ENCODE assay signal across 23 cellular contexts in the genomic region with DNA sequence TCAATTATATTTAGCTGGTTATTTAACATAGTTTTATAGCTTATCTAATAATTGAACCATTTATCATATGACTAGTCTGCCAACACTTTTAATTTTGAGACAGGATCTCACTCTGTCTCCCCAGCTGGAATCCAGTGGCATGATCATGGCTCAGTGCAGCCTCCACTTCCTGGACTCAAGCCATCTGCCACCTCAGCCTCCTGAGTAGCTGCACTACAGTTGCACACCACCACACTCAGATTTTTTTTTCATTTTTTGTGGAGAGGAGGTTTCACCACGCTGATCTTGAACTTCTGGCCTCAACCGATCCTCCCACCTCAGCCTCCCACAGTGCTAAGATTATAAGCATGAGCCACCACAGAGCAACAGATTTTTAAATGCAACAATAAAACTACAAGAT.
"Had no signal": no experiment of that assay in that cellular context is flagged by ENCODE, and none has a peak within 500 bp of the region (broad histone marks: within the 10 kb centered on the region; RNA-seq: fewer than 3 reads in every experiment).

No MANE protein-coding gene starts in this region.

- H3K27ac Mint-ChIP-seq: activated CD8-positive, alpha-beta T cell treated with anti-CD3 and anti-CD28 coated beads for 36 hours; activated naive CD4-positive, alpha-beta T cell treated with anti-CD3 and anti-CD28 coated beads, Interleukin-2, amount 50 U/mL, for 24 hours; activated naive CD8-positive, alpha-beta T cell treated with anti-CD3 and anti-CD28 coated beads, Interleukin-2, amount 50 U/mL, for 24 hours; activated T-helper 2 cell treated with anti-CD3 and anti-CD28 coated beads, Interferon-gamma antibody, Interleukin-2, Interleukin-4, amounts not matched to agents 10 μg/mL and 5 μg/mL and 100 μg/mL, durations not matched to agents 14 hours and 24 hours and 36 hours; effector memory CD8-positive, alpha-beta T cell; natural killer cell treated with Interleukin-12 subunit alpha and Interleukin-12 subunit beta and Interleukin-15 and Interleukin-18, amount 100 ng/mL, for 72 hours; WTC11 had no signal

- H3K36me3 Mint-ChIP-seq: activated naive CD4-positive, alpha-beta T cell treated with anti-CD3 and anti-CD28 coated beads, Interleukin-2, amount 50 U/mL, for 24 hours; natural killer cell treated with Interleukin-12 subunit alpha and Interleukin-12 subunit beta and Interleukin-15 and Interleukin-18, amount 100 ng/mL, for 72 hours had no signal

- DNase-seq: activated CD4-positive, alpha-beta T cell treated with anti-CD3 and anti-CD28 coated beads for 1 hour; activated CD4-positive, alpha-beta T cell treated with anti-CD3 and anti-CD28 coated beads, Interleukin-2, amount 50 U/mL, for 1 hour; activated CD8-positive, alpha-beta T cell treated with anti-CD3 and anti-CD28 coated beads for 36 hours; activated naive CD8-positive, alpha-beta T cell treated with anti-CD3 and anti-CD28 coated beads, Interleukin-2, amount 50 U/mL, for 24 hours; activated T-cell treated with anti-CD3 and anti-CD28 coated beads, Interleukin-2, amount 50 U/mL, for 48 hours; amygdala; caudate nucleus; cortex of kidney; effector memory CD8-positive, alpha-beta T cell; erythroblast; gastrocnemius medialis; islet precursor cell; left cardiac atrium; left ventricle myocardium superior; mucosa of descending colon; right lobe of liver; stimulated activated CD4-positive, alpha-beta T cell treated with anti-CD3 and anti-CD28 coated beads, Interleukin-2, amount 100 ng/mL, for 48 hours; stimulated activated naive CD4-positive, alpha-beta T cell treated with Interleukin-2 at 50 U/mL for 16 hours; T1000 had no signal

- H3K4me1 Mint-ChIP-seq: activated naive CD4-positive, alpha-beta T cell treated with anti-CD3 and anti-CD28 coated beads, Interleukin-2, amount 50 U/mL, for 24 hours; activated naive CD8-positive, alpha-beta T cell treated with anti-CD3 and anti-CD28 coated beads, Interleukin-2, amount 50 U/mL, for 24 hours had no signal

- H3K27me3 Mint-ChIP-seq: activated CD8-positive, alpha-beta T cell treated with anti-CD3 and anti-CD28 coated beads for 36 hours; activated naive CD4-positive, alpha-beta T cell treated with anti-CD3 and anti-CD28 coated beads, Interleukin-2, amount 50 U/mL, for 24 hours; activated naive CD8-positive, alpha-beta T cell treated with anti-CD3 and anti-CD28 coated beads, Interleukin-2, amount 50 U/mL, for 24 hours; effector memory CD8-positive, alpha-beta T cell; natural killer cell treated with Interleukin-12 subunit alpha and Interleukin-12 subunit beta and Interleukin-15 and Interleukin-18, amount 100 ng/mL, for 72 hours had no signal

- H3K9me3 Mint-ChIP-seq: activated naive CD4-positive, alpha-beta T cell treated with anti-CD3 and anti-CD28 coated beads, Interleukin-2, amount 50 U/mL, for 24 hours had no signal

- H3K4me3 Mint-ChIP-seq: activated CD8-positive, alpha-beta T cell treated with anti-CD3 and anti-CD28 coated beads for 36 hours; activated naive CD4-positive, alpha-beta T cell treated with anti-CD3 and anti-CD28 coated beads, Interleukin-2, amount 50 U/mL, for 24 hours; activated naive CD8-positive, alpha-beta T cell treated with anti-CD3 and anti-CD28 coated beads, Interleukin-2, amount 50 U/mL, for 24 hours; effector memory CD8-positive, alpha-beta T cell; natural killer cell treated with Interleukin-12 subunit alpha and Interleukin-12 subunit beta and Interleukin-15 and Interleukin-18, amount 100 ng/mL, for 72 hours; WTC11 had no signal
